Comparison of ENCODE assay signal across 1 cellular context in genomic region chr5:14228219-14228618, GRCh38.
TF ChIP-seq lines count a peak whose summit lies in the region.

No MANE protein-coding gene starts in this region.

TF ChIP-seq in IMR-90, 13 proteins besides CTCF, POLR2A, EP300 and RAD21 (continued from another document):
- TF ChIP-seq ELK1 (IDR thresholded peaks at IDR 0.05; ENCODE audit: borderline replicate concordance, low read depth, low read length) (no peak), MAFK (IDR thresholded peaks at IDR 0.05; ENCODE audit: low read depth, low read length) (no peak), RFX5 (IDR thresholded peaks at IDR 0.05; ENCODE audit: low read depth, low read length) (no peak), MAZ (IDR thresholded peaks at IDR 0.05; ENCODE audit: borderline replicate concordance, low read depth, low read length) (no peak), CHD1 (IDR thresholded peaks at IDR 0.05; ENCODE audit: low read depth, low read length) (no peak)
